8 cellular contexts compared by ENCODE assay signal in genomic region chr16:15682105-15682570, GRCh38. TPM values are rescaled to one million over a fixed set of nuclear protein-coding genes. Genes with fewer than 3 reads are reported as not detected.
DNase-seq lines count a peak whose midpoint lies in the region; ATAC-seq, FAIRE-seq and TF ChIP-seq lines count a peak whose summit lies in the region.

No MANE protein-coding gene starts in this region.

- H3K4me2 ChIP-seq in GM23338: no peak overlapping the region
- H3K4me2 ChIP-seq in SK-N-SH: no peak overlapping the region
- no peak overlapping the region for H3K4me2 ChIP-seq in K562 (ENCODE audit: insufficient read depth, low read length)

- H3K36me3 ChIP-seq in GM23338 (ENCODE audit: insufficient read depth): peaks cover 5% of the 10 kb centered on the region; the same call in 1 of the 2 replicates
- peaks cover 7 to 26% of the 10 kb centered on the region in 2 experiments for H3K36me3 ChIP-seq in SK-N-SH (replicated peaks in 1 of 2; ENCODE audit: control insufficient read depth in 1 of 2, insufficient read depth in 2 of 2, low read length in 1 of 2)
- peaks cover 71% of the 10 kb centered on the region; the same call in 2 of the 3 replicates for H3K36me3 ChIP-seq in K562 (ENCODE audit: control insufficient read depth, insufficient read depth, low read length)
- H3K36me3 ChIP-seq in liver (ENCODE audit: control insufficient read depth in 4 of 4, insufficient read depth in 3 of 4, low read depth in 1 of 4, low read length in 3 of 4): peaks cover 0 to 6% (median 2%) of the 10 kb centered on the region in 4 donors
- H3K36me3 ChIP-seq in thoracic aorta: peaks cover 2% of the 10 kb centered on the region

- TF ChIP-seq POLR2A in K562 (conservative IDR thresholded peaks at IDR 0.05): no peak

- DNase-seq in AG10803 (ENCODE audit: low read depth) (peak; percentile 71), GM23338 (ENCODE audit: low spot score) (peak; percentile 78), SK-N-SH (no peak), K562 (ENCODE audit: extremely low read depth in 1 of 4, low spot score in 3 of 4) (peak; percentile 57 to 86 (median 60)), thoracic aorta (ENCODE audit: low spot score) (no peak), NCI-H1694 treated with DMSO at 0.1 percent for 48 hours (lab: John Stamatoyannopoulos, UW) (no peak)

- TF ChIP-seq RAD21 in SK-N-SH (IDR thresholded peaks at IDR 0.05; ENCODE audit: low read length) (no peak), K562 (CRISPR knock-in tag; conservative IDR thresholded peaks at IDR 0.05 in 1 of 2, IDR thresholded peaks at IDR 0.05 in 1 of 2) (peak; percentile 33 to 41; a peak in 3 of 4 replicates), liver (IDR thresholded peaks at IDR 0.05) (no peak)

- CTCF ChIA-PET in SK-N-SH (lab: Yijun Ruan, JAX): interaction anchor here (0.9 to 1.5 kb wide), 3 partner anchors 14 to 32 kb away, joined by 3 to 4 read pairs (median 4); partner anchors contain the start of gene NDE1
- CTCF ChIA-PET in K562 (lab: Yijun Ruan, JAX; ENCODE audit: low intra/inter-chr PET ratio): interaction anchor here (1.1 kb wide), 1 partner anchor 40 kb away, joined by 6 read pairs; the partner anchor contains the start of gene MARF1

- no peaks in the 10 kb centered on the region for H3F3A ChIP-seq in GM23338 (replicated peaks; ENCODE audit: low read depth)
- H3F3A ChIP-seq in SK-N-SH (replicated peaks; ENCODE audit: insufficient read depth): peaks cover 5% of the 10 kb centered on the region

- no TSS peak for BruUV-seq in K562 (replicated peaks; lab: Mats Ljungman, UMichigan)

- peaks cover 20% of the 10 kb centered on the region for H3K36me3 Mint-ChIP-seq in GM23338 (ENCODE audit: low read depth)

- no peak for TF ChIP-seq EP300 in SK-N-SH (IDR thresholded peaks at IDR 0.05; ENCODE audit: borderline replicate concordance in 1 of 2, low read depth in 1 of 2, low read length in 1 of 2)
- no peak; the same call in 1 of the 2 replicates for TF ChIP-seq EP300 in K562 (IDR thresholded peaks at IDR 0.05; ENCODE audit: low read length)

- H4K20me1 ChIP-seq in GM23338 (replicated peaks; ENCODE audit: insufficient read depth): no peaks in the 10 kb centered on the region
- H4K20me1 ChIP-seq in SK-N-SH (ENCODE audit: insufficient read depth): no peaks in the 10 kb centered on the region
- no peaks in the 10 kb centered on the region for H4K20me1 ChIP-seq in K562 (replicated peaks; ENCODE audit: control insufficient read depth, insufficient read depth, low read length)

- no peaks in the 10 kb centered on the region for H3K9me1 ChIP-seq in K562 (ENCODE audit: control insufficient read depth, insufficient read depth, low read length)

- H3K79me2 ChIP-seq in GM23338 (replicated peaks; ENCODE audit: insufficient read depth): no peaks in the 10 kb centered on the region
- peaks cover 39% of the 10 kb centered on the region for H3K79me2 ChIP-seq in SK-N-SH (ENCODE audit: insufficient read depth)
- H3K79me2 ChIP-seq in K562 (ENCODE audit: control insufficient read depth, insufficient read depth, low read length): no peaks in the 10 kb centered on the region

- H2AFZ ChIP-seq in GM23338 (no peak overlapping the region), SK-N-SH (ENCODE audit: low read depth) (no peak overlapping the region), K562 (ENCODE audit: low read depth, low read length) (peak overlapping the region; percentile 41; the same call in 1 of the 2 replicates)

- H3K27me3 Mint-ChIP-seq in GM23338 (ENCODE audit: insufficient read depth, low read depth, poor library complexity): no peaks in the 10 kb centered on the region

- H3K4me3 ChIP-seq in AG10803 (ENCODE audit: low read length) (no peak overlapping the region), GM23338 (no peak overlapping the region), SK-N-SH (ENCODE audit: low read depth in 2 of 2, low read length in 1 of 2) (no peak overlapping the region), K562 (no peak overlapping the region), liver (ENCODE audit: low read depth in 1 of 3, low read length in 3 of 3) (no peak overlapping the region), thoracic aorta (no peak overlapping the region)

- H3K9ac ChIP-seq in SK-N-SH (no peak overlapping the region), K562 (ENCODE audit: insufficient read depth in 1 of 2, low read depth in 2 of 2, low read length in 2 of 2) (peak overlapping the region in 1 of 2 experiments; percentile 17; a peak in 1 of 4 replicates), liver (ENCODE audit: low read depth in 1 of 2, low read length in 2 of 2) (no peak overlapping the region)

- H3K27ac ChIP-seq in GM23338 (ENCODE audit: low read depth): 0 out of 2 replicates have a peak overlapping the region, but pooled peaks have one; percentile 46
- peak overlapping the region in 1 of 2 experiments; percentile 47; a peak in 2 of 4 replicates for H3K27ac ChIP-seq in SK-N-SH (ENCODE audit: low read depth in 2 of 2, low read length in 1 of 2)
- H3K27ac ChIP-seq in K562 (ENCODE audit: extremely low read depth, low read depth, low read length): peak overlapping the region; percentile 57; the same call in 1 of the 3 replicates
- no peak overlapping the region for H3K27ac ChIP-seq in liver (ENCODE audit: low read depth in 1 of 2, low read length in 2 of 2)
- H3K27ac ChIP-seq in thoracic aorta: peak overlapping the region; percentile 32 to 39

- ATAC-seq in GM23338 (peak; percentile 87), K562 (peak; percentile 99), thoracic aorta (ENCODE audit: insufficient number of reproducible peaks, low FRiP score, low read depth) (no peak), GM21447 (IDR thresholded peaks at IDR 0.05; ENCODE audit: unreplicated experiment) (no peak)

- POLR2A ChIA-PET in SK-N-SH (lab: Yijun Ruan, JAX): no interaction called here
- POLR2A ChIA-PET in K562 (lab: Yijun Ruan, JAX): interaction anchor here (0.9 to 3.0 kb wide), 3 partner anchors 10 to 14 kb away, joined by 3 to 13 read pairs (median 4); no protein-coding TSS in a partner anchor

- no peaks in the 10 kb centered on the region for H3K9me3 Mint-ChIP-seq in GM23338

- H3K9me2 ChIP-seq in GM23338 (ENCODE audit: insufficient read depth) (no peaks in the 10 kb centered on the region), SK-N-SH (no peaks in the 10 kb centered on the region)

- intact Hi-C loops in K562 (cut with micrococcal nuclease): no loop called here

- H3K9me3 ChIP-seq in SK-N-SH (no peaks in the 10 kb centered on the region), K562 (replicated peaks; ENCODE audit: control insufficient read depth, insufficient read depth, low read depth, low read length) (no peaks in the 10 kb centered on the region), liver (ENCODE audit: control insufficient read depth in 4 of 4, low read length in 3 of 4) (no peaks in the 10 kb centered on the region), thoracic aorta (no peaks in the 10 kb centered on the region)

- peak; percentile 95 for FAIRE-seq in K562 (lab: Jason Lieb, UNC)

- no peak overlapping the region for H3K4me3 Mint-ChIP-seq in GM23338

- in situ Hi-C loops in K562 (cut with MboI): no loop called here

- H3K27me3 ChIP-seq in GM23338 (ENCODE audit: insufficient read depth) (no peaks in the 10 kb centered on the region), SK-N-SH (ENCODE audit: insufficient read depth) (no peaks in the 10 kb centered on the region), K562 (ENCODE audit: control insufficient read depth in 2 of 2, insufficient read depth in 2 of 2, low read length in 2 of 2) (no peaks in the 10 kb centered on the region), liver (ENCODE audit: control insufficient read depth in 4 of 4, insufficient read depth in 4 of 4, low read length in 3 of 4) (no peaks in the 10 kb centered on the region), thoracic aorta (replicated peaks; ENCODE audit: insufficient read depth) (no peaks in the 10 kb centered on the region)

- H3K4me1 ChIP-seq in GM23338 (ENCODE audit: insufficient read depth) (no peaks in the 10 kb centered on the region), SK-N-SH (ENCODE audit: control insufficient read depth in 1 of 2, insufficient read depth in 2 of 2, low read depth in 1 of 2, low read length in 1 of 2) (no peaks in the 10 kb centered on the region; a peak in 1 of 4 replicates), K562 (replicated peaks in 1 of 2; ENCODE audit: control insufficient read depth in 2 of 2, insufficient read depth in 2 of 2, low read length in 2 of 2) (no peaks in the 10 kb centered on the region; a peak in 1 of 5 replicates), liver (ENCODE audit: control insufficient read depth in 4 of 4, insufficient read depth in 4 of 4, low read length in 3 of 4) (no peaks in the 10 kb centered on the region), thoracic aorta (ENCODE audit: control insufficient read depth in 1 of 2, low read depth in 2 of 2) (peaks cover 0 to 7% of the 10 kb centered on the region in 2 donors)

- 55% methylated on average over 7 of the region's 7 CpGs for WGBS in SK-N-SH (ENCODE audit: low lambda C conversion rate)
- WGBS in K562 (ENCODE audit: insufficient coverage, low coverage, missing lambda C conversion rate): 18% methylated on average over 7 of the region's 7 CpGs
- WGBS in liver: 77% methylated on average over 7 of the region's 7 CpGs

- TF ChIP-seq CTCF in AG10803 (conservative IDR thresholded peaks at IDR 0.05; ENCODE audit: low read length): peak; percentile 62
- TF ChIP-seq CTCF in GM23338 (conservative IDR thresholded peaks at IDR 0.05; ENCODE audit: low read depth in 2 of 2): peak; percentile 50 to 65
- TF ChIP-seq CTCF in SK-N-SH (IDR thresholded peaks at IDR 0.05): peak; percentile 67
- peak; percentile 61 to 87 (median 82) for TF ChIP-seq CTCF in K562 (IDR thresholded peaks at IDR 0.05 in 2 of 3, conservative IDR thresholded peaks at IDR 0.05 in 1 of 3; ENCODE audit: insufficient read depth in 2 of 3, low read depth in 1 of 3, low read length in 3 of 3)
- TF ChIP-seq CTCF in liver (IDR thresholded peaks at IDR 0.05; ENCODE audit: low read depth, low read length, missing input control): peak; percentile 5
- peak; percentile 56 for TF ChIP-seq CTCF in thoracic aorta (IDR thresholded peaks at IDR 0.05)

- peak overlapping the region; percentile 91 for H3K27ac Mint-ChIP-seq in GM23338

- H3K4me1 Mint-ChIP-seq in GM23338: no peaks in the 10 kb centered on the region

RNA-seq across cellular contexts. Expression of gene NDE1, which starts 32.1 kb away (rescaled TPM):
- total RNA-seq in GM23338 (2014; rRNA removed; shearing (Covaris generic)): 22.9 and 28.7 TPM in 2 replicates
- 11.1 and 13.0 TPM in 2 replicates for polyA plus RNA-seq in GM23338 (2016; fragmentation: Nextera tagmentation; extraction: Ambion mirVana)
- 18.8 and 27.9 TPM in 2 replicates for polyA plus RNA-seq in SK-N-SH (2012; rRNA removed)
- 22.2 and 27.7 TPM in 2 replicates for polyA plus RNA-seq in SK-N-SH (2012; cell fraction: cytosol; rRNA removed)
- polyA plus RNA-seq in SK-N-SH (2012; cell fraction: nucleus; rRNA removed): 15.3 and 16.2 TPM in 2 replicates
- total RNA-seq in K562 (2011; cell fraction: chromatin; rRNA removed; ENCODE audit: low replicate concordance): 97.1 and 106 TPM in 2 replicates
- 52.9 and 59.7 TPM in 2 replicates for total RNA-seq in K562 (2011; cell fraction: nucleolus; rRNA removed)
- 67.1 and 73.9 TPM in 2 replicates for total RNA-seq in K562 (2011; cell fraction: nucleoplasm; rRNA removed)
- 27.5 and 28.2 TPM in 2 replicates for total RNA-seq in K562 (2014; rRNA removed)
- 34.7 and 43.9 TPM in 2 replicates for total RNA-seq in K562 (2014; rRNA removed; fragmentation: Illumina TruSeq; extraction: Trizol)
- total RNA-seq in K562 (2015; rRNA removed; fragmentation: Illumina TruSeq; extraction: Trizol): 29.0 and 30.0 TPM in 2 replicates
- total RNA-seq in K562 (2021): 48.2 and 59.9 TPM in 2 replicates
- polyA plus RNA-seq in K562 (2011; rRNA removed): 21.7 and 24.8 TPM in 2 replicates
- polyA plus RNA-seq in K562 (2011; cell fraction: cytosol; rRNA removed): 24.6 and 27.8 TPM in 2 replicates
- 18.8 and 22.8 TPM in 2 replicates for polyA plus RNA-seq in K562 (2011; cell fraction: nucleus; rRNA removed)
- polyA plus RNA-seq in K562 (2012): 30.4 and 37.2 TPM in 2 replicates
- 39.2 and 40.4 TPM in 2 replicates for polyA plus RNA-seq in K562 (2014; fragmentation: Illumina TruSeq; extraction: Trizol)
- 1 to 10 TPM; 3.1 to 3.6 TPM for polyA plus RNA-seq in K562 (2014; fragmentation: Nextera tagmentation; extraction: Ambion mirVana)
- 31.0 and 32.2 TPM in 2 replicates for polyA plus RNA-seq in K562 (2014; rRNA removed)
- polyA minus RNA-seq in K562 (2011; rRNA and poly(A)+ RNA removed): 31.2 and 32.1 TPM in 2 replicates
- polyA minus RNA-seq in K562 (2011; cell fraction: cytosol; rRNA and poly(A)+ RNA removed): 27.2 and 29.6 TPM in 2 replicates
- 15.2 and 21.0 TPM in 2 replicates for polyA minus RNA-seq in K562 (2011; cell fraction: nucleus; rRNA and poly(A)+ RNA removed)
- total RNA-seq in liver: 10 to 100 TPM in 1 of 2 donors, 1 to 10 TPM in 1; 5.8 to 17.3 TPM
- 1 to 10 TPM; 2.5 to 3.0 TPM for polyA plus RNA-seq in liver
- total RNA-seq in thoracic aorta: 10 to 100 TPM; 26.5 to 37.0 TPM

RNA-seq across cellular contexts. Expression of gene MARF1, which starts 39.2 kb away (rescaled TPM):
- total RNA-seq in GM23338 (2014; rRNA removed; shearing (Covaris generic)): 11.0 and 16.0 TPM in 2 replicates
- polyA plus RNA-seq in GM23338 (2016; fragmentation: Nextera tagmentation; extraction: Ambion mirVana) (7.0 and 8.3 TPM in 2 replicates), SK-N-SH (2012; rRNA removed) (10.3 TPM in 2 replicates), K562 (2011; rRNA removed) (14.9 and 15.8 TPM in 2 replicates), K562 (2014; fragmentation: Illumina TruSeq; extraction: Trizol) (20.0 and 20.4 TPM in 2 replicates), K562 (2014; fragmentation: Nextera tagmentation; extraction: Ambion mirVana) (1 to 10 TPM; 4.7 to 5.3 TPM), K562 (2014; rRNA removed) (10.5 and 13.5 TPM in 2 replicates), liver (1 to 10 TPM; 7.0 to 8.6 TPM)
- 8.8 and 9.0 TPM in 2 replicates for polyA plus RNA-seq in SK-N-SH (2012; cell fraction: cytosol; rRNA removed)
- polyA plus RNA-seq in SK-N-SH (2012; cell fraction: nucleus; rRNA removed): 25.3 and 33.2 TPM in 2 replicates
- total RNA-seq in K562 (2011; cell fraction: chromatin; rRNA removed; ENCODE audit: low replicate concordance): 123 and 208 TPM in 2 replicates
- 39.4 and 39.6 TPM in 2 replicates for total RNA-seq in K562 (2011; cell fraction: nucleolus; rRNA removed)
- total RNA-seq in K562 (2011; cell fraction: nucleoplasm; rRNA removed): 73.5 and 85.4 TPM in 2 replicates
- total RNA-seq in K562 (2014; rRNA removed) (8.8 and 11.7 TPM in 2 replicates), K562 (2014; rRNA removed; fragmentation: Illumina TruSeq; extraction: Trizol) (8.6 and 12.4 TPM in 2 replicates), K562 (2015; rRNA removed; fragmentation: Illumina TruSeq; extraction: Trizol) (8.8 and 9.1 TPM in 2 replicates), K562 (2021) (29.9 and 33.2 TPM in 2 replicates), liver (10 to 100 TPM; 16.5 to 19.8 TPM), thoracic aorta (10 to 100 TPM; 35.7 to 49.6 TPM)
- polyA plus RNA-seq in K562 (2011; cell fraction: cytosol; rRNA removed): 6.0 and 8.9 TPM in 2 replicates
- 55.8 and 66.2 TPM in 2 replicates for polyA plus RNA-seq in K562 (2011; cell fraction: nucleus; rRNA removed)
- polyA plus RNA-seq in K562 (2012): 15.9 and 23.1 TPM in 2 replicates
- polyA minus RNA-seq in K562 (2011; rRNA and poly(A)+ RNA removed): 27.3 and 31.8 TPM in 2 replicates
- polyA minus RNA-seq in K562 (2011; cell fraction: cytosol; rRNA and poly(A)+ RNA removed): 12.8 and 15.4 TPM in 2 replicates
- 24.4 and 39.8 TPM in 2 replicates for polyA minus RNA-seq in K562 (2011; cell fraction: nucleus; rRNA and poly(A)+ RNA removed)

Comparison
In these comparisons a context has a peak if more than half of its experiments do, and no peak if none do; other contexts are left out.
1. DNase-seq: peak in AG10803 (single experiment), GM23338 (single experiment) and K562 (4 of 4); none in SK-N-SH (single experiment), thoracic aorta (single experiment) and NCI-H1694 treated with DMSO at 0.1 percent for 48 hours (single experiment).
2. CTCF ChIP-seq: peak in every context shown above with its lines; median percentile 82 in K562; 67 in SK-N-SH; 62 in AG10803; 58 in GM23338; 56 in thoracic aorta; 5 in liver.
3. ATAC-seq: peak in GM23338 (single experiment) and K562 (single experiment); none in thoracic aorta (single experiment) and GM21447 (single experiment).
4. H3K27ac ChIP-seq: peak in GM23338 (single experiment), K562 (single experiment) and thoracic aorta (2 of 2); none in liver (0 of 2).